8 cellular contexts compared by ENCODE assay signal in genomic region chr15:83208357-83208661, GRCh38. TPM values are rescaled to one million over a fixed set of nuclear protein-coding genes. Genes with fewer than 3 reads are reported as not detected.
DNase-seq lines count a peak whose midpoint lies in the region; ATAC-seq, FAIRE-seq and TF ChIP-seq lines count a peak whose summit lies in the region.

No MANE protein-coding gene starts in this region.

- peaks cover 10% of the 10 kb centered on the region for H3K4me1 Mint-ChIP-seq in activated CD8-positive, alpha-beta T cell treated with anti-CD3 and anti-CD28 coated beads for 36 hours (ENCODE audit: low read depth)
- peaks cover 24% of the 10 kb centered on the region for H3K4me1 Mint-ChIP-seq in activated CD8-positive, alpha-beta T cell treated with anti-CD3 and anti-CD28 coated beads, Interleukin-2, amount 10 ng/mL, durations not matched to agents 7 days and 5 days (ENCODE audit: low read depth)

- no peak overlapping the region for H3K27ac ChIP-seq in keratinocyte (ENCODE audit: control insufficient read depth, insufficient read depth, low read length)
- H3K27ac ChIP-seq in tibial nerve: peak overlapping the region in 3 of 4 donors; percentile 55 to 97 (median 78)

- intact Hi-C loops in activated CD8-positive, alpha-beta T cell treated with anti-CD3 and anti-CD28 coated beads for 36 hours (cut with micrococcal nuclease): loop anchor here (5.0 kb wide), 1 partner anchor 196 kb away; the partner anchor contains the start of gene C15orf40

- H3K27me3 ChIP-seq in adipocyte (replicated peaks; ENCODE audit: control insufficient read depth, insufficient read depth, low read length) (no peaks in the 10 kb centered on the region), keratinocyte (ENCODE audit: control insufficient read depth, extremely low read depth, insufficient read depth, low read length) (no peaks in the 10 kb centered on the region), tibial nerve (no peaks in the 10 kb centered on the region)

- CTCF ChIA-PET in activated CD8-positive, alpha-beta T cell treated with anti-CD3 and anti-CD28 coated beads for 36 hours (lab: Charles Lee): interaction anchor here (0.7 to 2.6 kb wide), 7 partner anchors 9 to 245 kb away, joined by 3 to 7 read pairs (median 3); partner anchors contain the start of gene C15orf40
- CTCF ChIA-PET in activated CD8-positive, alpha-beta T cell treated with anti-CD3 and anti-CD28 coated beads, Interleukin-2, amount 10 ng/mL, durations not matched to agents 7 days and 5 days (lab: Charles Lee): interaction anchor here (0.7 to 2.2 kb wide), 6 partner anchors 13 to 199 kb away, joined by 4 to 9 read pairs (median 6); partner anchors contain the start of gene C15orf40

- no peaks in the 10 kb centered on the region for H3K9me3 Mint-ChIP-seq in activated CD8-positive, alpha-beta T cell treated with anti-CD3 and anti-CD28 coated beads for 36 hours
- no peaks in the 10 kb centered on the region for H3K9me3 Mint-ChIP-seq in activated CD8-positive, alpha-beta T cell treated with anti-CD3 and anti-CD28 coated beads, Interleukin-2, amount 10 ng/mL, durations not matched to agents 7 days and 5 days (ENCODE audit: insufficient read depth)

- H3K36me3 ChIP-seq in adipocyte (ENCODE audit: control insufficient read depth, insufficient read depth, low read length, severe bottlenecking): no peaks in the 10 kb centered on the region
- no peaks in the 10 kb centered on the region for H3K36me3 ChIP-seq in keratinocyte (ENCODE audit: control insufficient read depth in 2 of 2, extremely low read depth in 1 of 2, insufficient read depth in 2 of 2, low read length in 2 of 2)
- H3K36me3 ChIP-seq in tibial nerve: no peaks in the 10 kb centered on the region

- no peaks in the 10 kb centered on the region for H4K20me1 ChIP-seq in keratinocyte (ENCODE audit: control insufficient read depth, extremely low read depth, insufficient read depth, low read length)

- peak overlapping the region; percentile 73 for H3K4me2 ChIP-seq in keratinocyte (ENCODE audit: control insufficient read depth, extremely low read depth, insufficient read depth, low read depth, low read length)

- dilution Hi-C loops in keratinocyte (cut with MboI; ENCODE audit: extremely low pct_ligation_motif_present, low sequenced_read_pairs): no loop called here

- H3K4me3 ChIP-seq in adipocyte (ENCODE audit: low read length) (peak overlapping the region; percentile 87), keratinocyte (ENCODE audit: control insufficient read depth in 2 of 3, extremely low read depth in 1 of 3, insufficient read depth in 2 of 3, low read depth in 1 of 3, low read length in 3 of 3) (peak overlapping the region; percentile 60 to 79 (median 74)), tibial nerve (peak overlapping the region; percentile 64 to 98 (median 82))

- H3K4me1 ChIP-seq in adipocyte (ENCODE audit: control insufficient read depth, insufficient read depth, low read length): peaks cover 11% of the 10 kb centered on the region
- peaks cover 17% of the 10 kb centered on the region for H3K4me1 ChIP-seq in keratinocyte (ENCODE audit: control insufficient read depth, extremely low read depth, insufficient read depth, low read length)
- peaks cover 0 to 38% (median 5%) of the 10 kb centered on the region in 4 donors for H3K4me1 ChIP-seq in tibial nerve

- no peaks in the 10 kb centered on the region for H3K9me1 ChIP-seq in keratinocyte (ENCODE audit: control insufficient read depth, extremely low read depth, insufficient read depth, low read length)

- TF ChIP-seq EP300 in tibial nerve (IDR thresholded peaks at IDR 0.05): no peak

- peak overlapping the region; percentile 30 for H3K27ac Mint-ChIP-seq in activated CD8-positive, alpha-beta T cell treated with anti-CD3 and anti-CD28 coated beads for 36 hours
- H3K27ac Mint-ChIP-seq in activated CD8-positive, alpha-beta T cell treated with anti-CD3 and anti-CD28 coated beads, Interleukin-2, amount 10 ng/mL, durations not matched to agents 7 days and 5 days: no peak overlapping the region

- ATAC-seq in activated CD8-positive, alpha-beta T cell treated with anti-CD3 and anti-CD28 coated beads for 36 hours: no peak
- no peak for ATAC-seq in activated CD8-positive, alpha-beta T cell treated with anti-CD3 and anti-CD28 coated beads, Interleukin-2, amount 10 ng/mL, durations not matched to agents 7 days and 5 days

- no peak overlapping the region for H3K4me3 Mint-ChIP-seq in activated CD8-positive, alpha-beta T cell treated with anti-CD3 and anti-CD28 coated beads for 36 hours
- no peak overlapping the region for H3K4me3 Mint-ChIP-seq in activated CD8-positive, alpha-beta T cell treated with anti-CD3 and anti-CD28 coated beads, Interleukin-2, amount 10 ng/mL, durations not matched to agents 7 days and 5 days

- 8 to 13% methylated on average over 10 to 12 of the region's 12 CpGs for WGBS in tibial nerve, 2 donors

- no peak for TF ChIP-seq POLR2A in tibial nerve (IDR thresholded peaks at IDR 0.05)

- peak overlapping the region; percentile 55 for H3K9ac ChIP-seq in adipocyte (ENCODE audit: low read length)
- H3K9ac ChIP-seq in keratinocyte (ENCODE audit: control insufficient read depth, extremely low read depth, insufficient read depth, low read length): peak overlapping the region; percentile 63

- H3K9me3 ChIP-seq in adipocyte (ENCODE audit: control insufficient read depth, low read length): no peaks in the 10 kb centered on the region
- H3K9me3 ChIP-seq in keratinocyte (ENCODE audit: control insufficient read depth, low read depth, low read length): no peaks in the 10 kb centered on the region
- H3K9me3 ChIP-seq in tibial nerve: no peaks in the 10 kb centered on the region

- POLR2A ChIA-PET in activated CD8-positive, alpha-beta T cell treated with anti-CD3 and anti-CD28 coated beads for 36 hours (lab: Charles Lee): interaction anchor here (0.7 to 1.5 kb wide), 4 partner anchors 8 to 207 kb away, joined by 3 to 6 read pairs (median 3); no protein-coding TSS in a partner anchor
- POLR2A ChIA-PET in activated CD8-positive, alpha-beta T cell treated with anti-CD3 and anti-CD28 coated beads, Interleukin-2, amount 10 ng/mL, durations not matched to agents 7 days and 5 days (lab: Charles Lee): interaction anchor here (0.7 to 1.5 kb wide), 3 partner anchors 99 to 197 kb away, joined by 3 to 6 read pairs (median 4); partner anchors contain the start of genes BTBD1 and C15orf40

- H2AFZ ChIP-seq in keratinocyte (ENCODE audit: control insufficient read depth, low read length): peak overlapping the region; percentile 74

- no peak for DNase-seq in activated CD8-positive, alpha-beta T cell treated with anti-CD3 and anti-CD28 coated beads for 36 hours
- DNase-seq in activated CD8-positive, alpha-beta T cell treated with anti-CD3 and anti-CD28 coated beads, Interleukin-2, amount 10 ng/mL, durations not matched to agents 7 days and 5 days: no peak
- DNase-seq in adipocyte (ENCODE audit: low read depth) (no peak), keratinocyte (ENCODE audit: low read depth, low spot score) (no peak), tibial nerve (ENCODE audit: low spot score in 2 of 2) (no peak), hypothalamus (lab: John Stamatoyannopoulos, UW) (no peak), NCI-H1436 (lab: John Stamatoyannopoulos, UW) (no peak), AML-193 (lab: John Stamatoyannopoulos, UW) (no peak)

- FAIRE-seq in keratinocyte (lab: Jason Lieb, UNC): no peak

- peaks cover 21% of the 10 kb centered on the region for H3K27me3 Mint-ChIP-seq in activated CD8-positive, alpha-beta T cell treated with anti-CD3 and anti-CD28 coated beads for 36 hours
- H3K27me3 Mint-ChIP-seq in activated CD8-positive, alpha-beta T cell treated with anti-CD3 and anti-CD28 coated beads, Interleukin-2, amount 10 ng/mL, durations not matched to agents 7 days and 5 days (ENCODE audit: low read depth): peaks cover 7% of the 10 kb centered on the region

- H3K79me2 ChIP-seq in keratinocyte (ENCODE audit: control insufficient read depth, insufficient read depth, low read length): peaks cover 34% of the 10 kb centered on the region

- H3K36me3 Mint-ChIP-seq in activated CD8-positive, alpha-beta T cell treated with anti-CD3 and anti-CD28 coated beads for 36 hours (ENCODE audit: low read depth): peaks cover 2% of the 10 kb centered on the region
- H3K36me3 Mint-ChIP-seq in activated CD8-positive, alpha-beta T cell treated with anti-CD3 and anti-CD28 coated beads, Interleukin-2, amount 10 ng/mL, durations not matched to agents 7 days and 5 days (ENCODE audit: low read depth): peaks cover 10% of the 10 kb centered on the region

- peak; percentile 28 for TF ChIP-seq CTCF in activated CD8-positive, alpha-beta T cell treated with anti-CD3 and anti-CD28 coated beads for 36 hours (IDR thresholded peaks at IDR 0.05)
- TF ChIP-seq CTCF in keratinocyte (optimal IDR thresholded peaks at IDR 0.05 in 1 of 3, IDR thresholded peaks at IDR 0.05 in 1 of 3, conservative IDR thresholded peaks at IDR 0.05 in 1 of 3; ENCODE audit: extremely low read depth in 1 of 3, insufficient read depth in 2 of 3, low read length in 3 of 3): no peak
- no peak for TF ChIP-seq CTCF in tibial nerve (IDR thresholded peaks at IDR 0.05)

RNA-seq across cellular contexts. Expression of gene HDGFL3, which starts 0.7 kb away (rescaled TPM):
- 10 to 100 TPM; 31.1 to 32.2 TPM for total RNA-seq in activated CD8-positive, alpha-beta T cell treated with anti-CD3 and anti-CD28 coated beads for 36 hours
- total RNA-seq in activated CD8-positive, alpha-beta T cell treated with anti-CD3 and anti-CD28 coated beads, Interleukin-2, amount 10 ng/mL, durations not matched to agents 7 days and 5 days: 10 to 100 TPM; 76.8 to 79.7 TPM
- polyA plus RNA-seq in keratinocyte: 13.7 to 35.1 TPM (median 25.2 TPM) in 3 replicates
- polyA plus RNA-seq in keratinocyte (2011; ENCODE audit: low read depth): 99.4 TPM
- 25.0 and 30.1 TPM in 2 replicates for polyA plus RNA-seq in keratinocyte (2011; cell fraction: cytosol; rRNA removed)
- polyA plus RNA-seq in keratinocyte (2011; cell fraction: nucleus; rRNA removed): 7.0 and 13.4 TPM in 2 replicates
- polyA plus RNA-seq in keratinocyte (2012; ENCODE audit: low replicate concordance): 18.4 and 35.8 TPM in 2 replicates
- 1.8 to 9.6 TPM (median 2.7 TPM) in 3 replicates for polyA minus RNA-seq in keratinocyte
- polyA minus RNA-seq in keratinocyte (2011; cell fraction: cytosol; rRNA and poly(A)+ RNA removed): 20.3 TPM
- 3.5 and 8.1 TPM in 2 replicates for polyA minus RNA-seq in keratinocyte (2011; cell fraction: nucleus; rRNA and poly(A)+ RNA removed)
- total RNA-seq in tibial nerve: 10 to 100 TPM; 25.6 to 54.8 (median 43.4) TPM
